11 cellular contexts compared by ENCODE assay signal in the genomic region with DNA sequence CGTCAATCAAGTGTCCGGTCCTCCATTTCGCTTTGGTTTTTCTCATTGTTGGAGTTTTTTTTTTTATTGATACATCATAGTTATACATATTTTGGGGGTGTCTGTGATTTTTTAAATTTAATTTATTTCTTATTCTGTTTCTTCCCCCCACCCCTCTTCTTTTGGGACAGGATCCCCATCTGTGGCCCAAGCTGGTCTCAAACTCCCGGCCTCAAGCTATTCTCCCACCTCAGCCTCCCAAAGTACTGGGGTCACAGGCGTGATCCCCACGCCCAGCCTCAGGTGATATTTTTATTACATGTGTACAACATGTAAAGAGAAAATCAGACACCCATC. TPM values are rescaled to one million over a fixed set of nuclear protein-coding genes. Genes with fewer than 3 reads are reported as not detected.
DNase-seq lines count a peak whose midpoint lies in the region; ATAC-seq, FAIRE-seq and TF ChIP-seq lines count a peak whose summit lies in the region.
"Had no signal": no experiment of that assay in that cellular context is flagged by ENCODE, and none has a peak within 500 bp of the region (broad histone marks: within the 10 kb centered on the region; RNA-seq: fewer than 3 reads in every experiment).

No MANE protein-coding gene starts in this region.

- peaks cover 0 to 7% of the 10 kb centered on the region in 2 donors for H3K27me3 Mint-ChIP-seq in natural killer cell (ENCODE audit: low read depth in 2 of 2)

- H3K27me3 ChIP-seq in ACC112 (ENCODE audit: insufficient read depth, low read length) = no peaks in the 10 kb centered on the region
- H3K27me3 ChIP-seq in KMS-11 (ENCODE audit: insufficient read depth, low read depth) = no peaks in the 10 kb centered on the region
- H3K27me3 ChIP-seq in K562 (ENCODE audit: control insufficient read depth in 2 of 2, insufficient read depth in 2 of 2, low read length in 2 of 2) = no peaks in the 10 kb centered on the region; a peak in 1 of 5 replicates
- H3K27me3 ChIP-seq: ovary had no signal

- H3K9me3 Mint-ChIP-seq in natural killer cell = no peaks in the 10 kb centered on the region

- no peaks in the 10 kb centered on the region for H4K20me1 ChIP-seq in KMS-11 (ENCODE audit: insufficient read depth)
- no peaks in the 10 kb centered on the region for H4K20me1 ChIP-seq in K562 (replicated peaks; ENCODE audit: control insufficient read depth, insufficient read depth, low read length)

- no peak for TF ChIP-seq POLR2A in K562 (conservative IDR thresholded peaks at IDR 0.05)

- H3K9me1 ChIP-seq in K562 (ENCODE audit: control insufficient read depth, insufficient read depth, low read length) = no peaks in the 10 kb centered on the region

- 0 out of 2 replicates have a peak overlapping the region, but pooled peaks have one; percentile 15 for H3K4me2 ChIP-seq in KMS-11
- H3K4me2 ChIP-seq in K562 (ENCODE audit: insufficient read depth, low read length) = peak overlapping the region; percentile 64; the same call in 1 of the 2 replicates

- DNase-seq in K562 (ENCODE audit: extremely low read depth in 1 of 4, low spot score in 3 of 4) (no peak), natural killer cell (no peak), substantia nigra (lab: John Stamatoyannopoulos, UW) (no peak), cerebellar cortex (ENCODE audit: low spot score) (no peak), epidermal melanocyte (ENCODE audit: insufficient read length, low spot score) (no peak), SK-N-DZ (ENCODE audit: low spot score) (no peak)

- peaks cover 46 to 48% of the 10 kb centered on the region in 2 donors for H3K4me1 Mint-ChIP-seq in natural killer cell

- BruUV-seq in K562 (replicated peaks; lab: Mats Ljungman, UMichigan) = no TSS peak

- H3K4me3 ChIP-seq in ACC112 (ENCODE audit: low read depth, low read length) (peak overlapping the region; percentile 61; the same call in 1 of the 2 replicates), KMS-11 (IDR thresholded peaks at IDR 0.05; ENCODE audit: insufficient read depth, low read depth, low read length) (no peak overlapping the region), K562 (peak overlapping the region; percentile 27; the same call in 1 of the 2 replicates)

- ATAC-seq in K562 = no peak
- no peak for ATAC-seq in natural killer cell

- H3K27ac ChIP-seq in ACC112 (ENCODE audit: low read depth, low read length) = no peak overlapping the region
- H3K27ac ChIP-seq in KMS-11 = no peak overlapping the region
- no peak overlapping the region for H3K27ac ChIP-seq in K562 (ENCODE audit: extremely low read depth, low read depth, low read length)
- H3K27ac ChIP-seq in substantia nigra (ENCODE audit: low read depth, low read length, poor library complexity, severe bottlenecking) = no peak overlapping the region
- H3K27ac ChIP-seq: SK-N-MC had no signal

- H3K9ac ChIP-seq in KMS-11 = no peak overlapping the region
- no peak overlapping the region for H3K9ac ChIP-seq in K562 (ENCODE audit: insufficient read depth in 1 of 2, low read depth in 2 of 2, low read length in 2 of 2)

- H3K4me3 Mint-ChIP-seq in natural killer cell = peak overlapping the region; percentile 71

- no peaks in the 10 kb centered on the region for H3K79me2 ChIP-seq in ACC112 (ENCODE audit: control insufficient read depth, insufficient read depth, low read length, unreplicated experiment)
- no peaks in the 10 kb centered on the region for H3K79me2 ChIP-seq in KMS-11 (ENCODE audit: insufficient read depth, low read depth)
- H3K79me2 ChIP-seq in K562 (ENCODE audit: control insufficient read depth, insufficient read depth, low read length) = no peaks in the 10 kb centered on the region

- peak overlapping the region; percentile 31 to 86 for H3K27ac Mint-ChIP-seq in natural killer cell

- in situ Hi-C loops in K562 (cut with MboI) = no loop called here

- H3K9me3 ChIP-seq in K562 (replicated peaks; ENCODE audit: control insufficient read depth, insufficient read depth, low read depth, low read length) = 0 out of 2 replicates have a peak, but pooled peaks cover 1% of the 10 kb centered on the region
- H3K9me3 ChIP-seq: ovary had no signal

- H3K36me3 Mint-ChIP-seq in natural killer cell = no peaks in the 10 kb centered on the region

- 5% methylated on average over 6 of the region's 6 CpGs for WGBS in K562 (ENCODE audit: insufficient coverage, low coverage, missing lambda C conversion rate)

- TF ChIP-seq EP300 in K562 (IDR thresholded peaks at IDR 0.05; ENCODE audit: low read length) = no peak

- H3K36me3 ChIP-seq in ACC112 (ENCODE audit: insufficient read depth, low read length) (no peaks in the 10 kb centered on the region; the same call in 1 of the 2 replicates), KMS-11 (ENCODE audit: insufficient read depth) (no peaks in the 10 kb centered on the region), K562 (ENCODE audit: control insufficient read depth, insufficient read depth, low read length) (no peaks in the 10 kb centered on the region)
- H3K36me3 ChIP-seq: ovary had no signal

- FAIRE-seq in K562 (lab: Jason Lieb, UNC) = no peak
- FAIRE-seq: colon had no signal

- peaks cover 24% of the 10 kb centered on the region for H3K4me1 ChIP-seq in ACC112 (ENCODE audit: control insufficient read depth, insufficient read depth, low read length, unreplicated experiment)
- peaks cover 24% of the 10 kb centered on the region for H3K4me1 ChIP-seq in KMS-11 (ENCODE audit: low read depth, poor library complexity, severe bottlenecking)
- H3K4me1 ChIP-seq in K562 (replicated peaks in 1 of 2; ENCODE audit: control insufficient read depth in 2 of 2, insufficient read depth in 2 of 2, low read length in 2 of 2) = no peaks in the 10 kb centered on the region

- peak overlapping the region; percentile 9 for H2AFZ ChIP-seq in ACC112 (ENCODE audit: low read length, unreplicated experiment)
- H2AFZ ChIP-seq in KMS-11 (ENCODE audit: low read depth) = no peak overlapping the region
- H2AFZ ChIP-seq in K562 (ENCODE audit: low read depth, low read length) = peak overlapping the region; percentile 89; the same call in 1 of the 2 replicates

- POLR2A ChIA-PET in K562 (lab: Yijun Ruan, JAX) = interaction anchor here (0.9 kb wide), 1 partner anchor 32 kb away, joined by 3 read pairs; no protein-coding TSS in a partner anchor

- no peak for TF ChIP-seq RAD21 in K562 (CRISPR knock-in tag; conservative IDR thresholded peaks at IDR 0.05 in 1 of 2, IDR thresholded peaks at IDR 0.05 in 1 of 2)

- intact Hi-C loops in K562 (cut with micrococcal nuclease) = no loop called here
- intact Hi-C loops in natural killer cell (cut with micrococcal nuclease) = loop anchor here (5.0 to 10.0 kb wide), 3 partner anchors 49 to 962 kb away; a partner anchor contains a TSS

- TF ChIP-seq CTCF in KMS-11 (conservative IDR thresholded peaks at IDR 0.05; ENCODE audit: low read depth, low read length) = peak; percentile 41
- no peak for TF ChIP-seq CTCF in K562 (IDR thresholded peaks at IDR 0.05 in 2 of 3, conservative IDR thresholded peaks at IDR 0.05 in 1 of 3; ENCODE audit: insufficient read depth in 2 of 3, low read depth in 1 of 3, low read length in 3 of 3)
- TF ChIP-seq CTCF in natural killer cell (IDR thresholded peaks at IDR 0.05) = peak; percentile 59

- CTCF ChIA-PET in K562 (lab: Yijun Ruan, JAX; ENCODE audit: low intra/inter-chr PET ratio) = interaction anchor here (0.7 to 0.8 kb wide), 2 partner anchors 19 to 900 kb away, joined by 3 to 6 read pairs; no protein-coding TSS in a partner anchor

TF ChIP-seq in K562, 482 proteins besides CTCF, POLR2A, EP300 and RAD21 (continues in another document):
- TF ChIP-seq, protein P1, sequence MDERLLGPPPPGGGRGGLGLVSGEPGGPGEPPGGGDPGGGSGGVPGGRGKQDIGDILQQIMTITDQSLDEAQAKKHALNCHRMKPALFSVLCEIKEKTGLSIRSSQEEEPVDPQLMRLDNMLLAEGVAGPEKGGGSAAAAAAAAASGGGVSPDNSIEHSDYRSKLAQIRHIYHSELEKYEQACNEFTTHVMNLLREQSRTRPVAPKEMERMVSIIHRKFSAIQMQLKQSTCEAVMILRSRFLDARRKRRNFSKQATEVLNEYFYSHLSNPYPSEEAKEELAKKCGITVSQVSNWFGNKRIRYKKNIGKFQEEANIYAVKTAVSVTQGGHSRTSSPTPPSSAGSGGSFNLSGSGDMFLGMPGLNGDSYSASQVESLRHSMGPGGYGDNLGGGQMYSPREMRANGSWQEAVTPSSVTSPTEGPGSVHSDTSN (CRISPR knock-in tag; IDR thresholded peaks at IDR 0.05; ENCODE audit: low read depth) = no peak
- TF ChIP-seq, protein P1 (tag; conservative IDR thresholded peaks at IDR 0.05; ENCODE audit: low read depth) = 0 out of 2 replicates have a peak, but pooled peaks have one; percentile 18

RNA-seq across cellular contexts. Expression of a gene that starts 51.3 kb away (rescaled TPM):
- total RNA-seq in K562 (2011; cell fraction: chromatin; rRNA removed; ENCODE audit: low replicate concordance) = 11.8 and 14.3 TPM in 2 replicates
- total RNA-seq in K562 (2011; cell fraction: nucleolus; rRNA removed) = 10.0 and 12.0 TPM in 2 replicates
- 10.0 and 20.1 TPM in 2 replicates for total RNA-seq in K562 (2011; cell fraction: nucleoplasm; rRNA removed)
- total RNA-seq in K562 (2014; rRNA removed) = 5.3 and 6.2 TPM in 2 replicates
- 3.2 and 4.0 TPM in 2 replicates for total RNA-seq in K562 (2014; rRNA removed; fragmentation: Illumina TruSeq; extraction: Trizol)
- 3.7 and 3.8 TPM in 2 replicates for total RNA-seq in K562 (2015; rRNA removed; fragmentation: Illumina TruSeq; extraction: Trizol)
- 26.6 and 27.2 TPM in 2 replicates for total RNA-seq in K562 (2021)
- 3.7 and 6.6 TPM in 2 replicates for polyA plus RNA-seq in K562 (2011; rRNA removed)
- polyA plus RNA-seq in K562 (2011; cell fraction: cytosol; rRNA removed) = 10.0 and 19.9 TPM in 2 replicates
- 14.4 and 33.2 TPM in 2 replicates for polyA plus RNA-seq in K562 (2011; cell fraction: nucleus; rRNA removed)
- polyA plus RNA-seq in K562 (2012) = 9.5 and 18.5 TPM in 2 replicates
- polyA plus RNA-seq in K562 (2014; fragmentation: Illumina TruSeq; extraction: Trizol) = 13.7 and 15.5 TPM in 2 replicates
- 1 to 10 TPM; 1.3 to 3.2 TPM for polyA plus RNA-seq in K562 (2014; fragmentation: Nextera tagmentation; extraction: Ambion mirVana)
- 11.1 and 11.7 TPM in 2 replicates for polyA plus RNA-seq in K562 (2014; rRNA removed)
- 3.1 TPM in 2 replicates for polyA minus RNA-seq in K562 (2011; rRNA and poly(A)+ RNA removed)
- 15.1 and 34.9 TPM in 2 replicates for polyA minus RNA-seq in K562 (2011; cell fraction: cytosol; rRNA and poly(A)+ RNA removed)
- 9.0 and 10.3 TPM in 2 replicates for polyA minus RNA-seq in K562 (2011; cell fraction: nucleus; rRNA and poly(A)+ RNA removed)
- total RNA-seq in natural killer cell = 100 to 1,000 TPM; 143 to 167 (median 166) TPM
- 1.4 and 3.7 TPM in 2 replicates for polyA plus RNA-seq in SK-N-DZ (2014; cell fraction: cytosol; rRNA removed)
- 0.45 and 0.78 TPM in 2 replicates for polyA plus RNA-seq in SK-N-DZ (2014; cell fraction: nucleus; rRNA removed)

Comparison
In these comparisons a context has a peak if more than half of its experiments do, and no peak if none do; other contexts are left out.
1. CTCF ChIP-seq: peak in KMS-11 (single experiment) and natural killer cell (single experiment); none in K562 (0 of 3).
2. RNA of a gene that starts 51.3 kb away (total RNA-seq): 143 to 167 TPM in natural killer cell; 3.2 to 27.2 TPM in K562; every median in the first group is over 4 times any median in the second.